ENCODE assay signal across 15 cellular contexts in genomic region chr6:153872946-153873345, GRCh38.
"Had no signal": no experiment of that assay in that cellular context is flagged by ENCODE, and none has a peak within 500 bp of the region (broad histone marks: within the 10 kb centered on the region; RNA-seq: fewer than 3 reads in every experiment).

No MANE protein-coding gene starts in this region.

- H3K27ac Mint-ChIP-seq: activated CD4-positive, alpha-beta memory T cell treated with anti-CD3 and anti-CD28 coated beads, Interleukin-2, amount 10 ng/mL, durations not matched to agents 7 days and 5 days; naive thymus-derived CD4-positive, alpha-beta T cell had no signal

- H3K27ac ChIP-seq: gastroesophageal sphincter, spleen had no signal

- H3K36me3 Mint-ChIP-seq: naive thymus-derived CD4-positive, alpha-beta T cell had no signal

- DNase-seq: activated CD4-positive, alpha-beta memory T cell treated with anti-CD3 and anti-CD28 coated beads, Interleukin-2, amount 10 ng/mL, durations not matched to agents 7 days and 5 days; activated CD4-positive, alpha-beta T cell treated with anti-CD3 and anti-CD28 coated beads for 1 hour; activated naive CD4-positive, alpha-beta T cell; aorta; central memory CD4-positive, alpha-beta T cell; cortex of kidney; effector memory CD4-positive, alpha-beta T cell; kidney glomerular epithelial cell; naive thymus-derived CD4-positive, alpha-beta T cell; posterior cingulate gyrus; spleen; stimulated activated naive CD4-positive, alpha-beta T cell treated with Interleukin-2 at 50 U/mL for 16 hours; T-helper 9 cell had no signal

- H3K4me1 ChIP-seq: gastroesophageal sphincter, spleen had no signal

- ATAC-seq: gastroesophageal sphincter; naive thymus-derived CD4-positive, alpha-beta T cell; sciatic nerve had no signal

- H3K4me3 Mint-ChIP-seq: activated CD4-positive, alpha-beta memory T cell treated with anti-CD3 and anti-CD28 coated beads, Interleukin-2, amount 10 ng/mL, durations not matched to agents 7 days and 5 days; naive thymus-derived CD4-positive, alpha-beta T cell had no signal

- H3K4me1 Mint-ChIP-seq: activated CD4-positive, alpha-beta memory T cell treated with anti-CD3 and anti-CD28 coated beads, Interleukin-2, amount 10 ng/mL, durations not matched to agents 7 days and 5 days; naive thymus-derived CD4-positive, alpha-beta T cell had no signal

- H3K27me3 ChIP-seq: gastroesophageal sphincter, spleen had no signal

- H3K27me3 Mint-ChIP-seq: activated CD4-positive, alpha-beta memory T cell treated with anti-CD3 and anti-CD28 coated beads, Interleukin-2, amount 10 ng/mL, durations not matched to agents 7 days and 5 days had no signal

- H3K36me3 ChIP-seq: gastroesophageal sphincter, spleen had no signal

- H3K4me3 ChIP-seq: gastroesophageal sphincter, spleen had no signal
